17 cellular contexts compared by ENCODE assay signal in the genomic region with DNA sequence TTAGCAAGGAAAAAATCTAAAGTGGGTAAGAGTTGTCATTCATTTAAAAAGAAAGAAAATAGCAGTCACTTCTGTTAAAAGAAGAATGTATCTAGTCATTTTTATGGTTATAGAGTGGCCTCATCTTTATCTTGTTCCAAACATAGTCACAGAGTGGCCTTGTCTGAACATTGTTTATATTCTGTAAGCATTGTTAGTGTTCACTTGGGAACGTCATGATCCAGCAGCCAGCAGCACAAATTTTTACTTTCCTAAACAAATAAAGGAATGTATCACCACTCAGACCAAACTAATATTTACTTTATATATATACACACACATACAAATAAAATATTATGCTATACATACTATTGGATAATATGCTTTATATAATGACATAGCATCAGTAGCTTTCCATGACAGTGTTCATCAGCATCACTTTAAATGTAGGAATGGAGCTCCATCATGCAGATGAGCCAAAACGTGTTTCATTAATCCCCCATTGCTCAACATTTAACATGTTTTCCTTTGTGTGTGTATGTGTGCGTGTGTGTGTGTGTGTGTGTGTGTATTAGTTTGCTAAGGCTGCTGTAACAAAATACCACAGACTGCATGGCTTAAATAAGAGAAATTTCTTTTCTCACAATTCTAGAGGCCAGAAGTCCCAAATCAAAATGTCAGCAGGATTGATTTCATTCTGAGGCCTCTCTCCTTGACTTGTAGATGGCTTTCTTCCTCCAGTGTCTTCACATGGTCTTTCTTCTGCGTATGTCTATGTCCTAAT.
"Had no signal": no experiment of that assay in that cellular context is flagged by ENCODE, and none has a peak within 500 bp of the region (broad histone marks: within the 10 kb centered on the region; RNA-seq: fewer than 3 reads in every experiment).

No MANE protein-coding gene starts in this region.

- H3K27ac ChIP-seq: foreskin keratinocyte, neural progenitor cell, suprapubic skin had no signal

- ATAC-seq: activated CD8-positive, alpha-beta memory T cell treated with anti-CD3 and anti-CD28 coated beads, Interleukin-2, amount 10 ng/mL, durations not matched to agents 7 days and 5 days; left colon had no signal

- H3K4me2 ChIP-seq: neural progenitor cell had no signal

- H3K4me3 ChIP-seq: lung, neural progenitor cell, suprapubic skin had no signal

- H3K36me3 ChIP-seq: neural progenitor cell, suprapubic skin had no signal

- H3K9me3 ChIP-seq: suprapubic skin had no signal

- H2AFZ ChIP-seq: neural progenitor cell had no signal

- H3K9ac ChIP-seq: neural progenitor cell had no signal

- DNase-seq: activated CD4-positive, alpha-beta T cell treated with anti-CD3 and anti-CD28 coated beads for 1 hour; activated CD4-positive, alpha-beta T cell treated with anti-CD3 and anti-CD28 coated beads, Interleukin-2, amount 50 U/mL, for 48 hours; activated CD8-positive, alpha-beta memory T cell treated with anti-CD3 and anti-CD28 coated beads, Interleukin-2, amount 10 ng/mL, durations not matched to agents 7 days and 5 days; activated naive CD4-positive, alpha-beta T cell treated with anti-CD3 and anti-CD28 coated beads for 36 hours; activated T-cell treated with anti-CD3 and anti-CD28 coated beads, Interleukin-2, amount 50 U/mL, for 1 hour; foreskin keratinocyte; left colon; midbrain; naive B cell; retina; stimulated activated CD4-positive, alpha-beta T cell treated with anti-CD3 and anti-CD28 coated beads, Interleukin-15, amount 100 ng/mL, for 24 hours; stimulated activated CD4-positive, alpha-beta T cell treated with anti-CD3 and anti-CD28 coated beads, Interleukin-4, amount 100 ng/mL, for 4 hours; stimulated activated CD8-positive, alpha-beta memory T cell treated with anti-CD3 and anti-CD28 coated beads, Interleukin-4, amount 100 ng/mL, for 48 hours; stimulated activated naive CD4-positive, alpha-beta T cell treated with Interleukin-2 at 50 U/mL for 16 hours had no signal

- H3K27me3 ChIP-seq: neural progenitor cell, suprapubic skin had no signal

- H3K4me1 ChIP-seq: foreskin keratinocyte had no signal
